8 cellular contexts compared by ENCODE assay signal in the genomic region with DNA sequence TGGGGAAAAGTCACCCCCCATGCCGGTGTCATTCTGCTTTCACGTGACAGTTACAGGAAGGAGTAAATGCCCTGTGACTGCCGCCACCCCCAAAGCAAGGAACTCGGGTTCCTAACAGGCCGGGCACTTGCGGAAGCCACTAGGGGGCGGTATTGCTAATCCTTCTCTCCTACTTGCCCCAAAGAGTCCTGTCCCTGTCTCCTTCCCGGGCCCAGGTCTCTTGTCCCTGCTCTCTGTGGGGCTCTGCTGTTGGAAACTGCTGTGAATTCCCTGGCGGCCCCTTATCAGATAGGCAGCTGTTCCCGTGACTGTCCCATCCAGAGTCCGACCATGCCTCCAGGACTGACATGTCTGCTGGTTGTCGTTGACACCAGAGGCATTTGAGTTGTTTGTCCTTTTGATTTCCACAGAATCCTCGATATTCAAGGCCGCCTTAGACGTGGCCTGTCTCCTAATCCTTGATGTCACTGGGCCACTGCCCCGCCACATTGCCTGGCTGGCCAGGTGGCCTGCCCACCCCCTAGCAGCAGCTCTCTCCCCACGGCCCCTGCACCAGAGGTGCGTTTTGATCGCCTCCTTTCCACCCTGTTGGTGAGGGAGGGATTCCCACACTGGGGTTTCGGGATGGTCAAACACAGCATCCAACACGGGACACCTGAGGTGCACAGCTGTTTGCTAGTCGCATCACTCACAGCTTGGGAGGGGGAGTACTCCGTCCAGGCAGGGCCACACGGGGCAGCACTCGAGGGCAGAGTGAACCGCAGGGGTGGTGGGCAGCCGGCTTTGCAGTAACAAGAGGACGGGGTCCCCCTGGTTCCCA.
DNase-seq lines count a peak whose midpoint lies in the region; TF ChIP-seq lines count a peak whose summit lies in the region.

No MANE protein-coding gene starts in this region.

- no peak overlapping the region for H3K27ac ChIP-seq in 22Rv1

- DNase-seq in EH (ENCODE audit: low read depth) (peak; percentile 69), MV-4-11 (lab: John Stamatoyannopoulos, UW) (peak; percentile 28), germinal center (ENCODE audit: low spot score) (peak; percentile 58), retina (peak; percentile 30), NK-92 (lab: John Stamatoyannopoulos, UW; ENCODE audit: unreplicated experiment) (no peak), NCI-H1436 (lab: John Stamatoyannopoulos, UW) (no peak)
- peak; percentile 47 to 63 for DNase-seq in activated CD4-positive, alpha-beta T cell treated with anti-CD3 and anti-CD28 coated beads, Interleukin-2, amount 50 U/mL, for 48 hours

- peak; percentile 88 for TF ChIP-seq CTCF in 22Rv1 (IDR thresholded peaks at IDR 0.05)

Comparison
In these comparisons a context has a peak if more than half of its experiments do, and no peak if none do; other contexts are left out.
1. DNase-seq: peak in EH (single experiment), MV-4-11 (single experiment), activated CD4-positive, alpha-beta T cell treated with anti-CD3 and anti-CD28 coated beads, Interleukin-2, amount 50 U/mL, for 48 hours (2 of 2), germinal center (single experiment) and retina (single experiment); none in NK-92 (single experiment) and NCI-H1436 (single experiment).